Comparison of ENCODE assay signal across 29 cellular contexts in the genomic region with DNA sequence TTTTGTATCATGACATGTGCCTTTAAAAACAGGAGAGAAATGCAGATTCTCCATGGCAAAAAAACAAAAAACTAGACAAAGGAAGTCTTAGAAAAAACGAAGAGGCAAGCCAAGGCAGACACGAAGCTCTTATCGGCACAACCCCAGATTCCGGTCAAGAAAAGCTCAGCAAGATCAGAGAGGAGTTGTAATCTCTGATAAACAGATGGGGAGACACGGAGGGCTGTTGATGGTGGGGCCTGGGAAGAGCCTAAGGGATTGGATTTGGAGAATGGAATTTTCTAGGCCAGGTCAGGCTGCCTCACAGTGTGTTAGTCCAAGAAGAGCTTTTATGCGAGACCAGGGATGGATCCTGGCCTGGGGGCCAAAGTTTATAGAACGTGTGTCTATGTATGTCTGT.
"Had no signal": no experiment of that assay in that cellular context is flagged by ENCODE, and none has a peak within 500 bp of the region (broad histone marks: within the 10 kb centered on the region; RNA-seq: fewer than 3 reads in every experiment).

No MANE protein-coding gene starts in this region.

- H3K27ac Mint-ChIP-seq: activated CD4-positive, alpha-beta T cell treated with anti-CD3 and anti-CD28 coated beads for 36 hours; endodermal cell; natural killer cell treated with Interleukin-12 subunit alpha and Interleukin-12 subunit beta and Interleukin-15 and Interleukin-18, amount 100 ng/mL, for 72 hours; stimulated activated memory B cell treated with anti-CD40 and anti-IgM and Interleukin-4, amounts not matched to agents 10 μg/mL and 1 μg/mL and 100 μg/mL, for 72 hours had no signal

- H3K4me3 ChIP-seq: esophagus muscularis mucosa, heart right ventricle, left lung, lower lobe of right lung, mucosa of descending colon, pancreas, psoas muscle, right atrium auricular region, smooth muscle cell, stomach, thyroid gland, upper lobe of right lung had no signal

- ATAC-seq: left lung, mucosa of descending colon had no signal

- H3K4me3 Mint-ChIP-seq: activated CD4-positive, alpha-beta T cell treated with anti-CD3 and anti-CD28 coated beads for 36 hours; endodermal cell; natural killer cell treated with Interleukin-12 subunit alpha and Interleukin-12 subunit beta and Interleukin-15 and Interleukin-18, amount 100 ng/mL, for 72 hours; stimulated activated memory B cell treated with anti-CD40 and anti-IgM and Interleukin-4, amounts not matched to agents 10 μg/mL and 1 μg/mL and 100 μg/mL, for 72 hours had no signal

- H3K36me3 ChIP-seq: esophagus muscularis mucosa, heart right ventricle, left lung, lower lobe of right lung, pancreas, right atrium auricular region, stomach, thyroid gland, upper lobe of right lung had no signal

- H3K4me1 ChIP-seq: esophagus muscularis mucosa, left lung, lower lobe of right lung, pancreas, psoas muscle, right atrium auricular region, stomach, thyroid gland, upper lobe of right lung had no signal

- H3K27me3 ChIP-seq: pancreas, right atrium auricular region, thyroid gland, upper lobe of right lung had no signal

- H3K4me2 ChIP-seq: smooth muscle cell had no signal

- H3K9me3 ChIP-seq: esophagus muscularis mucosa, heart right ventricle, left lung, lower lobe of right lung, mucosa of descending colon, pancreas, psoas muscle, right atrium auricular region, stomach, thyroid gland, upper lobe of right lung had no signal

- H3K4me1 Mint-ChIP-seq: stimulated activated memory B cell treated with anti-CD40 and anti-IgM and Interleukin-4, amounts not matched to agents 10 μg/mL and 1 μg/mL and 100 μg/mL, for 72 hours had no signal

- H3K36me3 Mint-ChIP-seq: natural killer cell treated with Interleukin-12 subunit alpha and Interleukin-12 subunit beta and Interleukin-15 and Interleukin-18, amount 100 ng/mL, for 72 hours; stimulated activated memory B cell treated with anti-CD40 and anti-IgM and Interleukin-4, amounts not matched to agents 10 μg/mL and 1 μg/mL and 100 μg/mL, for 72 hours had no signal

- DNase-seq: activated CD4-positive, alpha-beta T cell treated with anti-CD3 and anti-CD28 coated beads for 36 hours; activated CD4-positive, alpha-beta T cell treated with anti-CD3 and anti-CD28 coated beads, Interleukin-2, amount 50 U/mL, for 4 hours; activated CD4-positive, CD25-positive, alpha-beta regulatory T cell; activated CD8-positive, alpha-beta memory T cell treated with anti-CD3 and anti-CD28 coated beads, Interleukin-2, amount 50 U/mL, for 4 hours; activated gamma-delta T cell treated with Interleukin-2 at 50 U/mL for 16 hours; activated naive CD4-positive, alpha-beta T cell treated with anti-CD3 and anti-CD28 coated beads, Interleukin-2, amount 50 U/mL, for 16 hours; activated T-cell treated with anti-CD3 and anti-CD28 coated beads, Interleukin-2, amount 50 U/mL, for 1 hour; amniotic stem cell; foreskin melanocyte; heart right ventricle; left lung; lower lobe of right lung; mesenchymal stem cell; mucosa of descending colon; pancreas; psoas muscle; stimulated activated CD4-positive, alpha-beta T cell treated with anti-CD3 and anti-CD28 coated beads, Interleukin-1b, Interleukin-23, amount 100 ng/mL, for 48 hours; stimulated activated CD4-positive, alpha-beta T cell treated with anti-CD3 and anti-CD28 coated beads, Interleukin-4, amount 100 ng/mL, for 4 hours; stimulated activated CD8-positive, alpha-beta memory T cell treated with anti-CD3 and anti-CD28 coated beads, Interleukin-4, amount 100 ng/mL, for 48 hours; stomach; T-helper 9 cell; thyroid gland; upper lobe of right lung had no signal

- H3K9me3 Mint-ChIP-seq: endodermal cell; natural killer cell treated with Interleukin-12 subunit alpha and Interleukin-12 subunit beta and Interleukin-15 and Interleukin-18, amount 100 ng/mL, for 72 hours; stimulated activated memory B cell treated with anti-CD40 and anti-IgM and Interleukin-4, amounts not matched to agents 10 μg/mL and 1 μg/mL and 100 μg/mL, for 72 hours had no signal

- H3K27ac ChIP-seq: esophagus muscularis mucosa, heart right ventricle, left lung, lower lobe of right lung, pancreas, psoas muscle, right atrium auricular region, stomach, thyroid gland, upper lobe of right lung had no signal
